1 cellular context compared by ENCODE assay signal in the genomic region with DNA sequence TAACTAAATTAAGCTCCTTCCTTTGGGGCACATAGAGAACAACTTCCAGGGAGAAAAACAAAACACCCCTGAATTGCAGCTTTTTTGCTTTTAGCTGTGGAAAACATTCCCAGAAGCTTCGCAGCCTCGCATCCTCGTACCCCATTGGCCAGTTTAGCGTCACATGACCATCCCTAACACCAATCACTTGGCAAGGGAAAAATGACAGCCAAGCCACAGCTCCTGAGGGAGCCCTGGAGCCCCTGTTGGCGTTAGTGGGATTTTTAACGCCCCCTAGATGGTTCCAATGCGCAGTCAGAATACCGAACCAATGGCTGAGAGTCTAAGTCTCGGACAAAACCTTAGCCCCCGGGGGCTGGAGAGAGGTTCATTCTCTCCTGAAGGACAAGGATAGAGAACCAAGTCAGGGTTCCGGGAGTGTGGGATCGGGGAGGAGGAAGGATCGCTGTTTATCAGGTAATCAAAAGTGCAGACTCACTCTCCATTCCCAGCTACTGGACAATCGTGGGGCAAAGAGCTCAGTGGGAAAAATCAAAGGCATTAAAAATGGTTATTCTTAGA.
A peak's percentile ranks its signal among the peaks of the same experiment; 100 is the strongest.
TF ChIP-seq lines count a peak whose summit lies in the region.

No MANE protein-coding gene starts in this region.

TF ChIP-seq in HepG2, 621 proteins besides CTCF, POLR2A, EP300 and RAD21 (continued from another document and continues in another):
- TF ChIP-seq ZNF7 (CRISPR knock-in tag; IDR thresholded peaks at IDR 0.05) (no peak), BORCS8-MEF2B (CRISPR knock-in tag; IDR thresholded peaks at IDR 0.05) (peak; percentile 50), ZNF24 (IDR thresholded peaks at IDR 0.05) (no peak), MIXL1 (CRISPR knock-in tag; IDR thresholded peaks at IDR 0.05) (peak; percentile 26; the same call in 1 of the 2 replicates), PTBP1 (IDR thresholded peaks at IDR 0.05; ENCODE audit: low read depth, low read length, poor library complexity, severe bottlenecking) (no peak), CHD2 (IDR thresholded peaks at IDR 0.05; ENCODE audit: low read depth, low read length) (no peak), ELF4 (CRISPR knock-in tag; IDR thresholded peaks at IDR 0.05; ENCODE audit: borderline replicate concordance) (no peak), ZNF605 (CRISPR knock-in tag; IDR thresholded peaks at IDR 0.05) (0 out of 2 replicates have a peak, but pooled peaks have one; percentile 61), NR3C1 (CRISPR knock-in tag; IDR thresholded peaks at IDR 0.05) (no peak), HOXA9 (CRISPR knock-in tag; IDR thresholded peaks at IDR 0.05; ENCODE audit: borderline replicate concordance) (no peak), FOXC1 (CRISPR knock-in tag; IDR thresholded peaks at IDR 0.05; ENCODE audit: borderline replicate concordance) (no peak), ZNF547 (CRISPR knock-in tag; IDR thresholded peaks at IDR 0.05) (no peak; the same call in 1 of the 2 replicates), ZSCAN9 (CRISPR knock-in tag; IDR thresholded peaks at IDR 0.05; ENCODE audit: borderline replicate concordance) (peak; percentile 52; the same call in 1 of the 2 replicates), FOXA1 (IDR thresholded peaks at IDR 0.05) (no peak), FOXA1 (CRISPR knock-in tag; IDR thresholded peaks at IDR 0.05) (no peak), TCF12 (IDR thresholded peaks at IDR 0.05) (no peak), TCF12 (CRISPR knock-in tag; IDR thresholded peaks at IDR 0.05) (no peak), SKI (IDR thresholded peaks at IDR 0.05; ENCODE audit: partially characterized antibody) (peak; percentile 16), ZFP1 (CRISPR knock-in tag; IDR thresholded peaks at IDR 0.05) (peak; percentile 24; the same call in 1 of the 2 replicates), HNF4A (CRISPR knock-in tag; IDR thresholded peaks at IDR 0.05) (0 out of 2 replicates have a peak, but pooled peaks have one; percentile 2), ZFP90 (CRISPR knock-in tag; IDR thresholded peaks at IDR 0.05; ENCODE audit: borderline replicate concordance) (no peak), TBP (CRISPR knock-in tag; IDR thresholded peaks at IDR 0.05) (no peak), RARA (CRISPR knock-in tag; IDR thresholded peaks at IDR 0.05) (no peak; the same call in 1 of the 2 replicates), WIZ (CRISPR knock-in tag; IDR thresholded peaks at IDR 0.05) (no peak), ZNF749 (CRISPR knock-in tag; IDR thresholded peaks at IDR 0.05; ENCODE audit: borderline replicate concordance) (no peak), STAG1 (CRISPR knock-in tag; IDR thresholded peaks at IDR 0.05) (peak; percentile 67), CC2D1A (CRISPR knock-in tag; IDR thresholded peaks at IDR 0.05) (no peak), ZNF839 (CRISPR knock-in tag; IDR thresholded peaks at IDR 0.05; ENCODE audit: borderline replicate concordance) (no peak), TEAD3 (CRISPR knock-in tag; optimal IDR thresholded peaks at IDR 0.05; ENCODE audit: borderline replicate concordance) (peak; percentile 50), ZNF577 (CRISPR knock-in tag; IDR thresholded peaks at IDR 0.05; ENCODE audit: borderline replicate concordance, low read depth) (no peak), NFATC3 (CRISPR knock-in tag; IDR thresholded peaks at IDR 0.05) (no peak)
- TF ChIP-seq, protein P1, sequence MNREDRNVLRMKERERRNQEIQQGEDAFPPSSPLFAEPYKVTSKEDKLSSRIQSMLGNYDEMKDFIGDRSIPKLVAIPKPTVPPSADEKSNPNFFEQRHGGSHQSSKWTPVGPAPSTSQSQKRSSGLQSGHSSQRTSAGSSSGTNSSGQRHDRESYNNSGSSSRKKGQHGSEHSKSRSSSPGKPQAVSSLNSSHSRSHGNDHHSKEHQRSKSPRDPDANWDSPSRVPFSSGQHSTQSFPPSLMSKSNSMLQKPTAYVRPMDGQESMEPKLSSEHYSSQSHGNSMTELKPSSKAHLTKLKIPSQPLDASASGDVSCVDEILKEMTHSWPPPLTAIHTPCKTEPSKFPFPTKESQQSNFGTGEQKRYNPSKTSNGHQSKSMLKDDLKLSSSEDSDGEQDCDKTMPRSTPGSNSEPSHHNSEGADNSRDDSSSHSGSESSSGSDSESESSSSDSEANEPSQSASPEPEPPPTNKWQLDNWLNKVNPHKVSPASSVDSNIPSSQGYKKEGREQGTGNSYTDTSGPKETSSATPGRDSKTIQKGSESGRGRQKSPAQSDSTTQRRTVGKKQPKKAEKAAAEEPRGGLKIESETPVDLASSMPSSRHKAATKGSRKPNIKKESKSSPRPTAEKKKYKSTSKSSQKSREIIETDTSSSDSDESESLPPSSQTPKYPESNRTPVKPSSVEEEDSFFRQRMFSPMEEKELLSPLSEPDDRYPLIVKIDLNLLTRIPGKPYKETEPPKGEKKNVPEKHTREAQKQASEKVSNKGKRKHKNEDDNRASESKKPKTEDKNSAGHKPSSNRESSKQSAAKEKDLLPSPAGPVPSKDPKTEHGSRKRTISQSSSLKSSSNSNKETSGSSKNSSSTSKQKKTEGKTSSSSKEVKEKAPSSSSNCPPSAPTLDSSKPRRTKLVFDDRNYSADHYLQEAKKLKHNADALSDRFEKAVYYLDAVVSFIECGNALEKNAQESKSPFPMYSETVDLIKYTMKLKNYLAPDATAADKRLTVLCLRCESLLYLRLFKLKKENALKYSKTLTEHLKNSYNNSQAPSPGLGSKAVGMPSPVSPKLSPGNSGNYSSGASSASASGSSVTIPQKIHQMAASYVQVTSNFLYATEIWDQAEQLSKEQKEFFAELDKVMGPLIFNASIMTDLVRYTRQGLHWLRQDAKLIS (CRISPR knock-in tag; IDR thresholded peaks at IDR 0.05): peak; percentile 22; the same call in 1 of the 2 replicates
- TF ChIP-seq, protein P2, sequence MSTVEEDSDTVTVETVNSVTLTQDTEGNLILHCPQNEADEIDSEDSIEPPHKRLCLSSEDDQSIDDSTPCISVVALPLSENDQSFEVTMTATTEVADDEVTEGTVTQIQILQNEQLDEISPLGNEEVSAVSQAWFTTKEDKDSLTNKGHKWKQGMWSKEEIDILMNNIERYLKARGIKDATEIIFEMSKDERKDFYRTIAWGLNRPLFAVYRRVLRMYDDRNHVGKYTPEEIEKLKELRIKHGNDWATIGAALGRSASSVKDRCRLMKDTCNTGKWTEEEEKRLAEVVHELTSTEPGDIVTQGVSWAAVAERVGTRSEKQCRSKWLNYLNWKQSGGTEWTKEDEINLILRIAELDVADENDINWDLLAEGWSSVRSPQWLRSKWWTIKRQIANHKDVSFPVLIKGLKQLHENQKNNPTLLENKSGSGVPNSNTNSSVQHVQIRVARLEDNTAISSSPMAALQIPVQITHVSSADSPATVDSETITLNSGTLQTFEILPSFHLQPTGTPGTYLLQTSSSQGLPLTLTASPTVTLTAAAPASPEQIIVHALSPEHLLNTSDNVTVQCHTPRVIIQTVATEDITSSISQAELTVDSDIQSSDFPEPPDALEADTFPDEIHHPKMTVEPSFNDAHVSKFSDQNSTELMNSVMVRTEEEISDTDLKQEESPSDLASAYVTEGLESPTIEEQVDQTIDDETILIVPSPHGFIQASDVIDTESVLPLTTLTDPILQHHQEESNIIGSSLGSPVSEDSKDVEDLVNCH (CRISPR knock-in tag; IDR thresholded peaks at IDR 0.05): no peak
- TF ChIP-seq, protein P3, sequence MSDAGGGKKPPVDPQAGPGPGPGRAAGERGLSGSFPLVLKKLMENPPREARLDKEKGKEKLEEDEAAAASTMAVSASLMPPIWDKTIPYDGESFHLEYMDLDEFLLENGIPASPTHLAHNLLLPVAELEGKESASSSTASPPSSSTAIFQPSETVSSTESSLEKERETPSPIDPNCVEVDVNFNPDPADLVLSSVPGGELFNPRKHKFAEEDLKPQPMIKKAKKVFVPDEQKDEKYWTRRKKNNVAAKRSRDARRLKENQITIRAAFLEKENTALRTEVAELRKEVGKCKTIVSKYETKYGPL (CRISPR knock-in tag; IDR thresholded peaks at IDR 0.05): no peak
- TF ChIP-seq, protein P4, sequence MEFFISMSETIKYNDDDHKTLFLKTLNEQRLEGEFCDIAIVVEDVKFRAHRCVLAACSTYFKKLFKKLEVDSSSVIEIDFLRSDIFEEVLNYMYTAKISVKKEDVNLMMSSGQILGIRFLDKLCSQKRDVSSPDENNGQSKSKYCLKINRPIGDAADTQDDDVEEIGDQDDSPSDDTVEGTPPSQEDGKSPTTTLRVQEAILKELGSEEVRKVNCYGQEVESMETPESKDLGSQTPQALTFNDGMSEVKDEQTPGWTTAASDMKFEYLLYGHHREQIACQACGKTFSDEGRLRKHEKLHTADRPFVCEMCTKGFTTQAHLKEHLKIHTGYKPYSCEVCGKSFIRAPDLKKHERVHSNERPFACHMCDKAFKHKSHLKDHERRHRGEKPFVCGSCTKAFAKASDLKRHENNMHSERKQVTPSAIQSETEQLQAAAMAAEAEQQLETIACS (CRISPR knock-in tag; IDR thresholded peaks at IDR 0.05): no peak
- TF ChIP-seq, protein P5, sequence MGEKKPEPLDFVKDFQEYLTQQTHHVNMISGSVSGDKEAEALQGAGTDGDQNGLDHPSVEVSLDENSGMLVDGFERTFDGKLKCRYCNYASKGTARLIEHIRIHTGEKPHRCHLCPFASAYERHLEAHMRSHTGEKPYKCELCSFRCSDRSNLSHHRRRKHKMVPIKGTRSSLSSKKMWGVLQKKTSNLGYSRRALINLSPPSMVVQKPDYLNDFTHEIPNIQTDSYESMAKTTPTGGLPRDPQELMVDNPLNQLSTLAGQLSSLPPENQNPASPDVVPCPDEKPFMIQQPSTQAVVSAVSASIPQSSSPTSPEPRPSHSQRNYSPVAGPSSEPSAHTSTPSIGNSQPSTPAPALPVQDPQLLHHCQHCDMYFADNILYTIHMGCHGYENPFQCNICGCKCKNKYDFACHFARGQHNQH (CRISPR knock-in tag; IDR thresholded peaks at IDR 0.05): peak; percentile 59
- TF ChIP-seq, protein P6, sequence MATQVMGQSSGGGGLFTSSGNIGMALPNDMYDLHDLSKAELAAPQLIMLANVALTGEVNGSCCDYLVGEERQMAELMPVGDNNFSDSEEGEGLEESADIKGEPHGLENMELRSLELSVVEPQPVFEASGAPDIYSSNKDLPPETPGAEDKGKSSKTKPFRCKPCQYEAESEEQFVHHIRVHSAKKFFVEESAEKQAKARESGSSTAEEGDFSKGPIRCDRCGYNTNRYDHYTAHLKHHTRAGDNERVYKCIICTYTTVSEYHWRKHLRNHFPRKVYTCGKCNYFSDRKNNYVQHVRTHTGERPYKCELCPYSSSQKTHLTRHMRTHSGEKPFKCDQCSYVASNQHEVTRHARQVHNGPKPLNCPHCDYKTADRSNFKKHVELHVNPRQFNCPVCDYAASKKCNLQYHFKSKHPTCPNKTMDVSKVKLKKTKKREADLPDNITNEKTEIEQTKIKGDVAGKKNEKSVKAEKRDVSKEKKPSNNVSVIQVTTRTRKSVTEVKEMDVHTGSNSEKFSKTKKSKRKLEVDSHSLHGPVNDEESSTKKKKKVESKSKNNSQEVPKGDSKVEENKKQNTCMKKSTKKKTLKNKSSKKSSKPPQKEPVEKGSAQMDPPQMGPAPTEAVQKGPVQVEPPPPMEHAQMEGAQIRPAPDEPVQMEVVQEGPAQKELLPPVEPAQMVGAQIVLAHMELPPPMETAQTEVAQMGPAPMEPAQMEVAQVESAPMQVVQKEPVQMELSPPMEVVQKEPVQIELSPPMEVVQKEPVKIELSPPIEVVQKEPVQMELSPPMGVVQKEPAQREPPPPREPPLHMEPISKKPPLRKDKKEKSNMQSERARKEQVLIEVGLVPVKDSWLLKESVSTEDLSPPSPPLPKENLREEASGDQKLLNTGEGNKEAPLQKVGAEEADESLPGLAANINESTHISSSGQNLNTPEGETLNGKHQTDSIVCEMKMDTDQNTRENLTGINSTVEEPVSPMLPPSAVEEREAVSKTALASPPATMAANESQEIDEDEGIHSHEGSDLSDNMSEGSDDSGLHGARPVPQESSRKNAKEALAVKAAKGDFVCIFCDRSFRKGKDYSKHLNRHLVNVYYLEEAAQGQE (IDR thresholded peaks at IDR 0.05; ENCODE audit: borderline replicate concordance in 1 of 2, low read depth in 1 of 2, low read length in 2 of 2): peak in 1 of 2 experiments; percentile 45; a peak in 1 of 4 replicates
- TF ChIP-seq, protein P7, sequence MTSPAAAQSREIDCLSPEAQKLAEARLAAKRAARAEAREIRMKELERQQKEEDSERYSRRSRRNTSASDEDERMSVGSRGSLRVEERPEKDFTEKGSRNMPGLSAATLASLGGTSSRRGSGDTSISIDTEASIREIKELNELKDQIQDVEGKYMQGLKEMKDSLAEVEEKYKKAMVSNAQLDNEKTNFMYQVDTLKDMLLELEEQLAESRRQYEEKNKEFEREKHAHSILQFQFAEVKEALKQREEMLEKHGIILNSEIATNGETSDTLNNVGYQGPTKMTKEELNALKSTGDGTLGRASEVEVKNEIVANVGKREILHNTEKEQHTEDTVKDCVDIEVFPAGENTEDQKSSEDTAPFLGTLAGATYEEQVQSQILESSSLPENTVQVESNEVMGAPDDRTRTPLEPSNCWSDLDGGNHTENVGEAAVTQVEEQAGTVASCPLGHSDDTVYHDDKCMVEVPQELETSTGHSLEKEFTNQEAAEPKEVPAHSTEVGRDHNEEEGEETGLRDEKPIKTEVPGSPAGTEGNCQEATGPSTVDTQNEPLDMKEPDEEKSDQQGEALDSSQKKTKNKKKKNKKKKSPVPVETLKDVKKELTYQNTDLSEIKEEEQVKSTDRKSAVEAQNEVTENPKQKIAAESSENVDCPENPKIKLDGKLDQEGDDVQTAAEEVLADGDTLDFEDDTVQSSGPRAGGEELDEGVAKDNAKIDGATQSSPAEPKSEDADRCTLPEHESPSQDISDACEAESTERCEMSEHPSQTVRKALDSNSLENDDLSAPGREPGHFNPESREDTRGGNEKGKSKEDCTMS (CRISPR knock-in tag; conservative IDR thresholded peaks at IDR 0.05): no peak
